ENCODE assay signal across 18 cellular contexts in genomic region chr7:139694389-139694676, GRCh38.
DNase-seq lines count a peak whose midpoint lies in the region; ATAC-seq, FAIRE-seq and TF ChIP-seq lines count a peak whose summit lies in the region.
"Had no signal": no experiment of that assay in that cellular context is flagged by ENCODE, and none has a peak within 500 bp of the region (broad histone marks: within the 10 kb centered on the region; RNA-seq: fewer than 3 reads in every experiment).

No MANE protein-coding gene starts in this region.

- no peaks in the 10 kb centered on the region for H3K27me3 Mint-ChIP-seq in progenitor cell of endocrine pancreas

- H3K36me3 Mint-ChIP-seq in progenitor cell of endocrine pancreas (ENCODE audit: insufficient read depth): peaks cover 14% of the 10 kb centered on the region

- H2AFZ ChIP-seq in SK-N-SH (ENCODE audit: low read depth) (no peak overlapping the region), H1 (ENCODE audit: low read length) (no peak overlapping the region)

- no peaks in the 10 kb centered on the region for H3K27me3 ChIP-seq in SK-N-SH (ENCODE audit: insufficient read depth)
- H3K27me3 ChIP-seq in H1 (replicated peaks in 1 of 4; ENCODE audit: control insufficient read depth in 3 of 4, extremely low read depth in 1 of 4, insufficient read depth in 3 of 4, low read length in 3 of 4): no peaks in the 10 kb centered on the region
- H3K27me3 ChIP-seq in right lobe of liver: no peaks in the 10 kb centered on the region

- H2AK5ac ChIP-seq in H1 (ENCODE audit: low read depth, low read length): 0 out of 2 replicates have a peak overlapping the region, but pooled peaks have one; percentile 49

- no peak overlapping the region for H4K8ac ChIP-seq in H1 (ENCODE audit: extremely low read depth, insufficient read depth, low read length)

- TF ChIP-seq POLR2A in H1 (IDR thresholded peaks at IDR 0.05; ENCODE audit: control extremely low read depth in 1 of 2, low read depth in 2 of 2, low read length in 2 of 2): no peak
- no peak for TF ChIP-seq POLR2A in right lobe of liver (IDR thresholded peaks at IDR 0.05)

- CTCF ChIA-PET in SK-N-SH (lab: Yijun Ruan, JAX) (interaction anchor here (3.3 kb wide), 1 partner anchor 48 kb away, joined by 14 read pairs; no protein-coding TSS in a partner anchor), H1 (lab: Charles Lee; ENCODE audit: partially characterized antibody) (no interaction called here)

- H3K9me3 ChIP-seq in SK-N-SH (no peaks in the 10 kb centered on the region), H1 (ENCODE audit: insufficient read depth in 2 of 2, low read depth in 1 of 2, low read length in 1 of 2) (no peaks in the 10 kb centered on the region), right lobe of liver (no peaks in the 10 kb centered on the region)

- no peak for TF ChIP-seq RAD21 in SK-N-SH (IDR thresholded peaks at IDR 0.05; ENCODE audit: low read length)
- no peak for TF ChIP-seq RAD21 in H1 (IDR thresholded peaks at IDR 0.05 in 1 of 2, conservative IDR thresholded peaks at IDR 0.05 in 1 of 2; ENCODE audit: low read depth in 2 of 2, low read length in 2 of 2)

- H2BK120ac ChIP-seq in H1 (replicated peaks; ENCODE audit: low read depth, low read length): no peak overlapping the region

- peaks cover 75% of the 10 kb centered on the region for H4K20me1 ChIP-seq in SK-N-SH (ENCODE audit: insufficient read depth)
- peaks cover 2% of the 10 kb centered on the region in 2 experiments for H4K20me1 ChIP-seq in H1 (replicated peaks in 1 of 2; ENCODE audit: control insufficient read depth in 1 of 2, insufficient read depth in 2 of 2, low read length in 2 of 2)

- DNase-seq in SK-N-SH: no peak
- peak; percentile 87 for DNase-seq in NCI-H146 (lab: John Stamatoyannopoulos, UW)
- DNase-seq in H1 (ENCODE audit: low read depth in 1 of 2, low spot score in 2 of 2): no peak
- DNase-seq in progenitor cell of endocrine pancreas (ENCODE audit: low spot score, unreplicated experiment): no peak
- no peak for DNase-seq in right lobe of liver
- no peak for DNase-seq in MV-4-11 (lab: John Stamatoyannopoulos, UW)
- DNase-seq: 8988T, DMS79 treated with DMSO at 0.1 percent for 48 hours, KG1, NCI-H1092, NCI-H1694 treated with DMSO at 0.1 percent for 48 hours, NCI-H69, PC-3 had no signal

- POLR2A ChIA-PET in SK-N-SH (lab: Yijun Ruan, JAX): no interaction called here
- POLR2A ChIA-PET in H1 (lab: Charles Lee; ENCODE audit: partially characterized antibody): no interaction called here

- no peaks in the 10 kb centered on the region for H3K9me2 ChIP-seq in SK-N-SH

- H3K79me1 ChIP-seq in H1 (ENCODE audit: low read depth, low read length): no peaks in the 10 kb centered on the region; the same call in 1 of the 2 replicates

- H3K4me1 ChIP-seq in SK-N-SH (ENCODE audit: control insufficient read depth in 1 of 2, insufficient read depth in 2 of 2, low read depth in 1 of 2, low read length in 1 of 2) (peaks cover 0 to 40% of the 10 kb centered on the region in 2 experiments; a peak in 2 of 4 replicates), H1 (replicated peaks in 1 of 4; ENCODE audit: control insufficient read depth in 3 of 4, insufficient read depth in 4 of 4, low read length in 3 of 4) (peaks cover 0 to 5% (median 3%) of the 10 kb centered on the region in 4 experiments; a peak in 3 of 7 replicates), right lobe of liver (peaks cover 0 to 28% (median 11%) of the 10 kb centered on the region in 4 donors)

- 93% methylated on average over 8 of the region's 8 CpGs for WGBS in SK-N-SH (ENCODE audit: low lambda C conversion rate)
- 89% methylated on average over 8 of the region's 8 CpGs; no CpG with 5 or more reads in 1 of the 2 experiments for WGBS in H1 (ENCODE audit: extremely low coverage in 1 of 2, insufficient coverage in 1 of 2, insufficient read length in 1 of 2, insufficient replicate concordance in 2 of 2, low coverage in 1 of 2, low lambda C conversion rate in 2 of 2, missing lambda C conversion rate in 1 of 2), 2 experiments
- 88% methylated on average over 3 of the region's 8 CpGs for WGBS in right lobe of liver (ENCODE audit: insufficient coverage, low coverage, low lambda C conversion rate, missing lambda C conversion rate)

- no peak overlapping the region for H4K91ac ChIP-seq in H1 (replicated peaks; ENCODE audit: insufficient read length, low read length)

- no peak overlapping the region for H3K18ac ChIP-seq in H1 (ENCODE audit: extremely low read depth, low read length)

- no peak for FAIRE-seq in H1 (lab: Jason Lieb, UNC)
- FAIRE-seq: G401.6 had no signal

- no peak overlapping the region for H3K14ac ChIP-seq in H1 (ENCODE audit: insufficient read length)

- H3F3A ChIP-seq in SK-N-SH (replicated peaks; ENCODE audit: insufficient read depth): no peaks in the 10 kb centered on the region

- no peak overlapping the region for H3K4me2 ChIP-seq in SK-N-SH
- H3K4me2 ChIP-seq in H1 (ENCODE audit: insufficient read depth in 1 of 2, low read depth in 2 of 2, low read length in 2 of 2): no peak overlapping the region

- no peak overlapping the region for H4K5ac ChIP-seq in H1 (ENCODE audit: insufficient read length, low read depth, low read length)

- TF ChIP-seq EP300 in SK-N-SH (IDR thresholded peaks at IDR 0.05; ENCODE audit: borderline replicate concordance in 1 of 2, low read depth in 1 of 2, low read length in 1 of 2): no peak
- TF ChIP-seq EP300 in H1 (IDR thresholded peaks at IDR 0.05; ENCODE audit: borderline replicate concordance in 1 of 2, low read depth in 2 of 2, low read length in 2 of 2): no peak

- H2BK5ac ChIP-seq in H1 (ENCODE audit: low read depth, low read length): no peak overlapping the region

- intact Hi-C loops in right lobe of liver (cut with DNase I): no loop called here

- H3K4me1 Mint-ChIP-seq in progenitor cell of endocrine pancreas (ENCODE audit: low read depth): peaks cover 55% of the 10 kb centered on the region

- ATAC-seq in SK-N-SH treated with all-trans-retinoic acid at 6 μM for 48 hours: peak; percentile 9; the same call in 2 of the 3 replicates
- no peak for ATAC-seq in right lobe of liver
- ATAC-seq in HG03571 (IDR thresholded peaks at IDR 0.05; ENCODE audit: unreplicated experiment): no peak
- ATAC-seq: PC-3, Right ventricle myocardium inferior had no signal

- H3K56ac ChIP-seq in H1 (replicated peaks; ENCODE audit: insufficient read length, low read depth, low read length): no peak overlapping the region

- no peak overlapping the region for H3K4me3 Mint-ChIP-seq in progenitor cell of endocrine pancreas (ENCODE audit: low read depth)

- H3K79me2 ChIP-seq in SK-N-SH (ENCODE audit: insufficient read depth) (peaks cover 78% of the 10 kb centered on the region), H1 (ENCODE audit: control insufficient read depth in 1 of 2, insufficient read depth in 2 of 2, low read length in 2 of 2) (no peaks in the 10 kb centered on the region)

- TF ChIP-seq CTCF in SK-N-SH (IDR thresholded peaks at IDR 0.05) (no peak), H1 (IDR thresholded peaks at IDR 0.05; ENCODE audit: control extremely low read depth in 1 of 3, insufficient read depth in 1 of 3, low read depth in 1 of 3, low read length in 3 of 3) (no peak), progenitor cell of endocrine pancreas (IDR thresholded peaks at IDR 0.05; ENCODE audit: unreplicated experiment) (no peak), right lobe of liver (IDR thresholded peaks at IDR 0.05) (no peak)

- H2BK12ac ChIP-seq in H1 (ENCODE audit: low read depth, low read length): no peak overlapping the region

- H3K23ac ChIP-seq in H1 (ENCODE audit: insufficient read length): no peak overlapping the region

- no peak overlapping the region for H3K4me3 ChIP-seq in SK-N-SH (ENCODE audit: low read depth in 2 of 2, low read length in 1 of 2)
- H3K4me3 ChIP-seq in H1 (ENCODE audit: extremely low read depth in 1 of 4, insufficient read depth in 2 of 4, low read depth in 3 of 4, low read length in 4 of 4): no peak overlapping the region
- H3K4me3 ChIP-seq in right lobe of liver: no peak overlapping the region

- peak overlapping the region; percentile 8 for H3K27ac Mint-ChIP-seq in progenitor cell of endocrine pancreas

- H3K9ac ChIP-seq in SK-N-SH: no peak overlapping the region
- no peak overlapping the region for H3K9ac ChIP-seq in H1 (replicated peaks in 1 of 4; ENCODE audit: extremely low read depth in 1 of 4, low read depth in 3 of 4, low read length in 3 of 4)

- H3K27ac ChIP-seq in SK-N-SH (ENCODE audit: low read depth in 2 of 2, low read length in 1 of 2) (no peak overlapping the region), H1 (ENCODE audit: low read depth, low read length) (no peak overlapping the region), right lobe of liver (no peak overlapping the region)
- H3K27ac ChIP-seq: HL-60 had no signal

- H2BK20ac ChIP-seq in H1 (ENCODE audit: low read length): no peak overlapping the region

- H3K36me3 ChIP-seq in SK-N-SH (replicated peaks in 1 of 2; ENCODE audit: control insufficient read depth in 1 of 2, insufficient read depth in 2 of 2, low read length in 1 of 2) (peaks cover 17 to 39% of the 10 kb centered on the region in 2 experiments), H1 (ENCODE audit: control insufficient read depth in 2 of 4, insufficient read depth in 4 of 4, low read length in 3 of 4) (no peaks in the 10 kb centered on the region), right lobe of liver (peaks cover 0 to 8% (median 0%) of the 10 kb centered on the region in 4 donors)

- no peak overlapping the region for H2BK15ac ChIP-seq in H1 (ENCODE audit: low read length)

- no peaks in the 10 kb centered on the region for H3K9me3 Mint-ChIP-seq in progenitor cell of endocrine pancreas (ENCODE audit: low read depth)

- no peak overlapping the region for H3K4ac ChIP-seq in H1 (replicated peaks; ENCODE audit: insufficient read length, low read depth, low read length)

- H3K23me2 ChIP-seq in H1 (ENCODE audit: low read depth, low read length): no peaks in the 10 kb centered on the region

TF ChIP-seq in SK-N-SH treated with all-trans-retinoic acid at 6 μM for 48 hours, 23 proteins besides CTCF, POLR2A, EP300 and RAD21 (continues in another document):
- TF ChIP-seq ZNF565 (CRISPR knock-in tag; conservative IDR thresholded peaks at IDR 0.05; ENCODE audit: low read depth): no peak
- no peak for TF ChIP-seq ARNTL (CRISPR knock-in tag; IDR thresholded peaks at IDR 0.05; ENCODE audit: borderline replicate concordance, low read depth)
- TF ChIP-seq PPARA (CRISPR knock-in tag; IDR thresholded peaks at IDR 0.05; ENCODE audit: borderline replicate concordance): no peak
- no peak for TF ChIP-seq ESRRG (CRISPR knock-in tag; IDR thresholded peaks at IDR 0.05)

TF ChIP-seq in SK-N-SH, 30 proteins besides CTCF, POLR2A, EP300 and RAD21 (continues in another document):
- no peak for TF ChIP-seq RFX5 (IDR thresholded peaks at IDR 0.05; ENCODE audit: low read length)
- no peak for TF ChIP-seq JUND (IDR thresholded peaks at IDR 0.05)
- TF ChIP-seq FOXJ3 (CRISPR knock-in tag; IDR thresholded peaks at IDR 0.05): no peak

TF ChIP-seq in H1, 55 proteins besides CTCF, POLR2A, EP300 and RAD21 (continues in another document):
- TF ChIP-seq BACH1 (IDR thresholded peaks at IDR 0.05; ENCODE audit: low read length) (no peak), CHD2 (IDR thresholded peaks at IDR 0.05; ENCODE audit: low read length) (no peak), JUN (IDR thresholded peaks at IDR 0.05; ENCODE audit: low read depth, low read length) (no peak), TEAD4 (IDR thresholded peaks at IDR 0.05; ENCODE audit: low read depth, low read length) (no peak), KDM4A (IDR thresholded peaks at IDR 0.05; ENCODE audit: low read depth, low read length, severe bottlenecking) (no peak), MAFK (IDR thresholded peaks at IDR 0.05; ENCODE audit: low read depth, low read length) (no peak)
